In the genomic region with DNA sequence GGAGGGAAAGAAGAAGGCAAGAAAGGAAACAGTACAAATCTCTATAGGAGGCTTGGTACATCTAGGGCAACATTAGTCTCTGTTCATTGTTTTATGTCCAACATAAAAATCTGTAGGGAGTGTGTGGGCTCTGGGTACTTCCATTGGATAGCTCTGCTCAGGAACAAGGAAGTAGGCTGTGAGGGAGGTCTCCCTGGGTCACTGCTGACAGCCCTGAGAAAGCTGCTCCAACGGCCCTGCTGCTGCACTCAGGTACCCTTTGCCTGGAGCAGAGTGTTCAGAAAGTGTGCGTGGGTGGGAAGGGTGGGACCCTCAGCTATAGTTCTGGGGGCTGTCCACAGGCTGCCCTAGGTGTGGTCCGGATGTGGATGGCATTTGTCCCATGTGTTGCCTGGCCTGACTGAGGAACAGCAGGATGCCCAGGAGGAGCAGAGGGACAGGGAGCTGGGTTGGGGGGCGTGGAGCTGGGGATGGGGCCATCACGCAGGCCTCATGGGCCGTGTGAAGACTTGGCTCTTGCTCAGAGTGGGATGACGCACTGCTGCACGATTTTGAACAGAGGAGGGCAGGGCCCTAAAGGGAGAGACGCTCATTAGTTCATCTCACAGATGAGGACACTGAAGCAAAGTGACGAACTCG, we compare ENCODE assay signal across 23 cellular contexts. TPM values are rescaled to one million over a fixed set of nuclear protein-coding genes. Genes with fewer than 3 reads are reported as not detected.
"Had no signal": no experiment of that assay in that cellular context is flagged by ENCODE, and none has a peak within 500 bp of the region (broad histone marks: within the 10 kb centered on the region; RNA-seq: fewer than 3 reads in every experiment).

No MANE protein-coding gene starts in this region.

- H3K36me3 ChIP-seq: adrenal gland had no signal

- H3K4me2 ChIP-seq: PC-9 had no signal

- H3K9me3 Mint-ChIP-seq: activated naive CD8-positive, alpha-beta T cell treated with anti-CD3 and anti-CD28 coated beads, Interleukin-2, amount 10 ng/mL, durations not matched to agents 7 days and 5 days; central memory CD8-positive, alpha-beta T cell; WTC11 had no signal

- H3K9me3 ChIP-seq: adrenal gland, body of pancreas had no signal

- H3K27me3 ChIP-seq: adrenal gland, body of pancreas had no signal

- H3K4me1 ChIP-seq: adrenal gland had no signal

- H3K27ac ChIP-seq: adrenal gland, PC-9 had no signal

- H3K4me3 ChIP-seq: adrenal gland, body of pancreas, PC-9 had no signal

- DNase-seq: activated CD4-positive, alpha-beta T cell treated with anti-CD3 and anti-CD28 coated beads for 48 hours; activated CD4-positive, alpha-beta T cell treated with anti-CD3 and anti-CD28 coated beads, Interleukin-2, amount 50 U/mL, for 4 hours; activated CD4-positive, CD25-positive, alpha-beta regulatory T cell treated with anti-CD3 and anti-CD28 coated beads, Interleukin-2, amount 50 U/mL, for 72 hours; activated CD8-positive, alpha-beta memory T cell treated with anti-CD3 and anti-CD28 coated beads, Interleukin-2, amount 50 U/mL, for 48 hours; activated CD8-positive, alpha-beta T cell treated with anti-CD3 and anti-CD28 coated beads, Interleukin-2, amount 10 ng/mL, durations not matched to agents 7 days and 5 days; activated naive CD4-positive, alpha-beta T cell treated with anti-CD3 and anti-CD28 coated beads, Interleukin-2, amount 50 U/mL, for 16 hours; activated naive CD8-positive, alpha-beta T cell treated with anti-CD3 and anti-CD28 coated beads, Interleukin-2, amount 10 ng/mL, durations not matched to agents 7 days and 5 days; activated T-cell treated with anti-CD3 and anti-CD28 coated beads, Interleukin-2, amount 50 U/mL, for 1 hour; adrenal gland; anterior cingulate cortex; MM.1S; NCI-H1105; NCI-H1436 treated with DMSO at 0.1 percent for 48 hours; NCI-H187; NCI-H2081; NCI-H510A treated with DMSO at 0.1 percent for 48 hours; PC-9; SIG-M5; T-helper 17 cell; T-helper 9 cell had no signal

- H2AFZ ChIP-seq: PC-9 had no signal

- H3K27ac Mint-ChIP-seq: activated CD8-positive, alpha-beta T cell treated with anti-CD3 and anti-CD28 coated beads, Interleukin-2, amount 10 ng/mL, durations not matched to agents 7 days and 5 days; activated naive CD8-positive, alpha-beta T cell treated with anti-CD3 and anti-CD28 coated beads, Interleukin-2, amount 10 ng/mL, durations not matched to agents 7 days and 5 days; T-helper 17 cell; WTC11 had no signal

- ATAC-seq: activated CD8-positive, alpha-beta T cell treated with anti-CD3 and anti-CD28 coated beads, Interleukin-2, amount 10 ng/mL, durations not matched to agents 7 days and 5 days; body of pancreas; T-helper 17 cell had no signal

- H3K4me3 Mint-ChIP-seq: activated CD8-positive, alpha-beta T cell treated with anti-CD3 and anti-CD28 coated beads, Interleukin-2, amount 10 ng/mL, durations not matched to agents 7 days and 5 days; activated naive CD8-positive, alpha-beta T cell treated with anti-CD3 and anti-CD28 coated beads, Interleukin-2, amount 10 ng/mL, durations not matched to agents 7 days and 5 days; central memory CD8-positive, alpha-beta T cell; T-helper 17 cell; WTC11 had no signal

- H3K36me3 Mint-ChIP-seq: activated naive CD8-positive, alpha-beta T cell treated with anti-CD3 and anti-CD28 coated beads, Interleukin-2, amount 10 ng/mL, durations not matched to agents 7 days and 5 days; WTC11 had no signal

RNA-seq across cellular contexts. Expression of gene MTARC2, which starts 41.1 kb away (rescaled TPM):
- total RNA-seq: activated CD8-positive, alpha-beta T cell treated with anti-CD3 and anti-CD28 coated beads, Interleukin-2, amount 10 ng/mL, durations not matched to agents 7 days and 5 days; activated naive CD8-positive, alpha-beta T cell treated with anti-CD3 and anti-CD28 coated beads, Interleukin-2, amount 10 ng/mL, durations not matched to agents 7 days and 5 days had no signal
